ENCODE assay signal across 1 cellular context in the genomic region with DNA sequence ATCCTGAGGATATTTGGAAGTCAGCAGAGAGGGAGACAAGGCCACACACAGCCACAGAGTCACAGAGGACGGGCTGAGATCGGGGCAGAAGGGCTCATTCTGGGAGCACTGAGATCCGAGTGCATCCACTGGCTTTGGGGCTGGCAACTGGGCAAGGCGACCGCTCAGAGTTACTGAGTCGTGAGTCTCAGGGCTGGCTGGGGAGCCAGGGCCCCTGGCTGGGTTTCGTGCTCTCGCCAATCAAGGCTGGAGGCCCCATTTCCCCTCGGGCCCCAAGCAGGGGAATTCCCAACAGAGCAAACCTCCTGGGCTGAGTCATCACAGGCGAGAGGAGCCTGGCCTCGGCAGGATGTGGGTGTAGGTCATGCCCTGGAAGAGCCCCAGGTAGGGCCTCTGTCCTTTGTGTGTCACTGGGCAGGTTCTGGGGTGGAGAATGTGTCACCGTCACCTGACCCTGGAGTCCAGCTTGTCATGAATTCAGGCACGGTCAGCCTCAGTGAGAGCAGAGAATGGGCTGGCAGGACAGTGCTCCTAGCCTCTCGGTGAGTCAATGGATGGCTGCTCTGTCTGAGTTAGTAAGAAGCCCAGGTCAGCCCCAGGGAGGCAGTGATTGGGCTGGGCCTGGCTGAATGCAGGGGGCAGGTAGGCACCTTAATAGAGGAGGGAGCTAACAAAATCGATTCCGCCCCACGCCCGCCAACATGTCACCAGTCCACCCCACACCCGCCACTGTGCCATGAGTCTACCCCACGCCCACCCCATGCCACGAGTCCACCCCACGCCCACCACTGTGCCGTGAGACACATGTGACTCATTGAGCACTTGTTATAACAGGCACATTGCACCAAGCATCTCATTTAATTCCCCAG.
TF ChIP-seq lines count a peak whose summit lies in the region.

No MANE protein-coding gene starts in this region.

TF ChIP-seq in HepG2, 621 proteins besides CTCF, POLR2A, EP300 and RAD21 (continued from another document and continues in another):
- TF ChIP-seq, protein P1, sequence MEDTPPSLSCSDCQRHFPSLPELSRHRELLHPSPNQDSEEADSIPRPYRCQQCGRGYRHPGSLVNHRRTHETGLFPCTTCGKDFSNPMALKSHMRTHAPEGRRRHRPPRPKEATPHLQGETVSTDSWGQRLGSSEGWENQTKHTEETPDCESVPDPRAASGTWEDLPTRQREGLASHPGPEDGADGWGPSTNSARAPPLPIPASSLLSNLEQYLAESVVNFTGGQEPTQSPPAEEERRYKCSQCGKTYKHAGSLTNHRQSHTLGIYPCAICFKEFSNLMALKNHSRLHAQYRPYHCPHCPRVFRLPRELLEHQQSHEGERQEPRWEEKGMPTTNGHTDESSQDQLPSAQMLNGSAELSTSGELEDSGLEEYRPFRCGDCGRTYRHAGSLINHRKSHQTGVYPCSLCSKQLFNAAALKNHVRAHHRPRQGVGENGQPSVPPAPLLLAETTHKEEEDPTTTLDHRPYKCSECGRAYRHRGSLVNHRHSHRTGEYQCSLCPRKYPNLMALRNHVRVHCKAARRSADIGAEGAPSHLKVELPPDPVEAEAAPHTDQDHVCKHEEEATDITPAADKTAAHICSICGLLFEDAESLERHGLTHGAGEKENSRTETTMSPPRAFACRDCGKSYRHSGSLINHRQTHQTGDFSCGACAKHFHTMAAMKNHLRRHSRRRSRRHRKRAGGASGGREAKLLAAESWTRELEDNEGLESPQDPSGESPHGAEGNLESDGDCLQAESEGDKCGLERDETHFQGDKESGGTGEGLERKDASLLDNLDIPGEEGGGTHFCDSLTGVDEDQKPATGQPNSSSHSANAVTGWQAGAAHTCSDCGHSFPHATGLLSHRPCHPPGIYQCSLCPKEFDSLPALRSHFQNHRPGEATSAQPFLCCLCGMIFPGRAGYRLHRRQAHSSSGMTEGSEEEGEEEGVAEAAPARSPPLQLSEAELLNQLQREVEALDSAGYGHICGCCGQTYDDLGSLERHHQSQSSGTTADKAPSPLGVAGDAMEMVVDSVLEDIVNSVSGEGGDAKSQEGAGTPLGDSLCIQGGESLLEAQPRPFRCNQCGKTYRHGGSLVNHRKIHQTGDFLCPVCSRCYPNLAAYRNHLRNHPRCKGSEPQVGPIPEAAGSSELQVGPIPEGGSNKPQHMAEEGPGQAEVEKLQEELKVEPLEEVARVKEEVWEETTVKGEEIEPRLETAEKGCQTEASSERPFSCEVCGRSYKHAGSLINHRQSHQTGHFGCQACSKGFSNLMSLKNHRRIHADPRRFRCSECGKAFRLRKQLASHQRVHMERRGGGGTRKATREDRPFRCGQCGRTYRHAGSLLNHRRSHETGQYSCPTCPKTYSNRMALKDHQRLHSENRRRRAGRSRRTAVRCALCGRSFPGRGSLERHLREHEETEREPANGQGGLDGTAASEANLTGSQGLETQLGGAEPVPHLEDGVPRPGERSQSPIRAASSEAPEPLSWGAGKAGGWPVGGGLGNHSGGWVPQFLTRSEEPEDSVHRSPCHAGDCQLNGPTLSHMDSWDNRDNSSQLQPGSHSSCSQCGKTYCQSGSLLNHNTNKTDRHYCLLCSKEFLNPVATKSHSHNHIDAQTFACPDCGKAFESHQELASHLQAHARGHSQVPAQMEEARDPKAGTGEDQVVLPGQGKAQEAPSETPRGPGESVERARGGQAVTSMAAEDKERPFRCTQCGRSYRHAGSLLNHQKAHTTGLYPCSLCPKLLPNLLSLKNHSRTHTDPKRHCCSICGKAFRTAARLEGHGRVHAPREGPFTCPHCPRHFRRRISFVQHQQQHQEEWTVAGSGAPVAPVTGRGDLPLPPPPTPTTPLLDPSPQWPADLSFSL (CRISPR knock-in tag; IDR thresholded peaks at IDR 0.05): 0 out of 2 replicates have a peak, but pooled peaks have one; percentile 53
- TF ChIP-seq CBFB (CRISPR knock-in tag; IDR thresholded peaks at IDR 0.05) (peak; percentile 94), ZNF816 (CRISPR knock-in tag; IDR thresholded peaks at IDR 0.05; ENCODE audit: borderline replicate concordance) (peak; percentile 84; the same call in 1 of the 2 replicates), GABPB1 (CRISPR knock-in tag; IDR thresholded peaks at IDR 0.05) (peak; percentile 83), EEA1 (CRISPR knock-in tag; IDR thresholded peaks at IDR 0.05; ENCODE audit: borderline replicate concordance) (no peak; the same call in 1 of the 2 replicates), FOXM1 (CRISPR knock-in tag; IDR thresholded peaks at IDR 0.05) (no peak), BRD4 (CRISPR knock-in tag; IDR thresholded peaks at IDR 0.05) (peak; percentile 57; the same call in 1 of the 2 replicates), NKX3-1 (CRISPR knock-in tag; IDR thresholded peaks at IDR 0.05) (0 out of 2 replicates have a peak, but pooled peaks have one; percentile 31), ZEB1 (IDR thresholded peaks at IDR 0.05; ENCODE audit: insufficient replicate concordance, low read depth) (peak; percentile 91), MIER2 (CRISPR knock-in tag; IDR thresholded peaks at IDR 0.05) (peak; percentile 82; the same call in 1 of the 2 replicates), GPN1 (CRISPR knock-in tag; IDR thresholded peaks at IDR 0.05; ENCODE audit: borderline replicate concordance) (no peak), ZNF747 (CRISPR knock-in tag; IDR thresholded peaks at IDR 0.05; ENCODE audit: borderline replicate concordance) (peak; percentile 94), ZNF616 (CRISPR knock-in tag; IDR thresholded peaks at IDR 0.05; ENCODE audit: low read depth) (0 out of 2 replicates have a peak, but pooled peaks have one; percentile 25), PRPF4 (IDR thresholded peaks at IDR 0.05; ENCODE audit: low read depth, low read length, poor library complexity, severe bottlenecking) (no peak), ZNF543 (CRISPR knock-in tag; IDR thresholded peaks at IDR 0.05) (0 out of 2 replicates have a peak, but pooled peaks have one; percentile 61), NAIF1 (CRISPR knock-in tag; IDR thresholded peaks at IDR 0.05; ENCODE audit: borderline replicate concordance) (peak; percentile 77), HIVEP1 (CRISPR knock-in tag; IDR thresholded peaks at IDR 0.05) (peak; percentile 100), TCF7L2 (IDR thresholded peaks at IDR 0.05; ENCODE audit: low read depth, low read length) (no peak), SMAD3 (CRISPR knock-in tag; IDR thresholded peaks at IDR 0.05) (peak; percentile 89), ZBTB21 (CRISPR knock-in tag; IDR thresholded peaks at IDR 0.05) (peak; percentile 50; the same call in 1 of the 2 replicates), SIN3B (IDR thresholded peaks at IDR 0.05; ENCODE audit: low read length) (peak; percentile 18; the same call in 1 of the 2 replicates), HES4 (CRISPR knock-in tag; IDR thresholded peaks at IDR 0.05; ENCODE audit: borderline replicate concordance) (no peak; the same call in 1 of the 2 replicates), ZFP1 (CRISPR knock-in tag; IDR thresholded peaks at IDR 0.05) (peak; percentile 67; the same call in 1 of the 2 replicates), ZKSCAN8 (CRISPR knock-in tag; IDR thresholded peaks at IDR 0.05; ENCODE audit: borderline replicate concordance) (peak; percentile 91), ZNF7 (CRISPR knock-in tag; IDR thresholded peaks at IDR 0.05) (no peak), SALL1 (CRISPR knock-in tag; IDR thresholded peaks at IDR 0.05) (peak; percentile 95), GABPA (IDR thresholded peaks at IDR 0.05; ENCODE audit: low read depth, low read length) (no peak), GABPA (CRISPR knock-in tag; IDR thresholded peaks at IDR 0.05; ENCODE audit: low read depth) (peak; percentile 70), ZNF572 (CRISPR knock-in tag; IDR thresholded peaks at IDR 0.05) (0 out of 2 replicates have a peak, but pooled peaks have one; percentile 30)
- TF ChIP-seq, protein P2, sequence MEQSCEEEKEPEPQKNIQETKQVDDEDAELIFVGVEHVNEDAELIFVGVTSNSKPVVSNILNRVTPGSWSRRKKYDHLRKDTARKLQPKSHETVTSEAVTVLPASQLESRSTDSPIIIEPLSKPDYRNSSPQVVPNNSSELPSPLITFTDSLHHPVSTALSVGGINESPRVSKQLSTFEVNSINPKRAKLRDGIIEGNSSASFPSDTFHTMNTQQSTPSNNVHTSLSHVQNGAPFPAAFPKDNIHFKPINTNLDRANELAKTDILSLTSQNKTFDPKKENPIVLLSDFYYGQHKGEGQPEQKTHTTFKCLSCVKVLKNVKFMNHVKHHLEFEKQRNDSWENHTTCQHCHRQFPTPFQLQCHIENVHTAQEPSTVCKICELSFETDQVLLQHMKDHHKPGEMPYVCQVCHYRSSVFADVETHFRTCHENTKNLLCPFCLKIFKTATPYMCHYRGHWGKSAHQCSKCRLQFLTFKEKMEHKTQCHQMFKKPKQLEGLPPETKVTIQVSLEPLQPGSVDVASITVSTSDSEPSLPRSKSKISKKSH (CRISPR knock-in tag; IDR thresholded peaks at IDR 0.05; ENCODE audit: borderline replicate concordance): no peak; the same call in 1 of the 2 replicates
- TF ChIP-seq, protein P3, sequence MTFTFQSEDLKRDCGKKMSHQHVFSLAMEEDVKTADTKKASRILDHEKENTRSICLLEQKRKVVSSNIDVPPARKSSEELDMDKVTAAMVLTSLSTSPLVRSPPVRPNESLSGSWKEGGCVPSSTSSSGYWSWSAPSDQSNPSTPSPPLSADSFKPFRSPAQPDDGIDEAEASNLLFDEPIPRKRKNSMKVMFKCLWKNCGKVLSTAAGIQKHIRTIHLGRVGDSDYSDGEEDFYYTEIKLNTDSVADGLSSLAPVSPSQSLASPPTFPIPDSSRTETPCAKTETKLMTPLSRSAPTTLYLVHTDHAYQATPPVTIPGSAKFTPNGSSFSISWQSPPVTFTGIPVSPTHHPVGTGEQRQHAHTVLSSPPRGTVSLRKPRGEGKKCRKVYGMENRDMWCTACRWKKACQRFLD (CRISPR knock-in tag; IDR thresholded peaks at IDR 0.05; ENCODE audit: borderline replicate concordance): no peak
- TF ChIP-seq, protein P4, sequence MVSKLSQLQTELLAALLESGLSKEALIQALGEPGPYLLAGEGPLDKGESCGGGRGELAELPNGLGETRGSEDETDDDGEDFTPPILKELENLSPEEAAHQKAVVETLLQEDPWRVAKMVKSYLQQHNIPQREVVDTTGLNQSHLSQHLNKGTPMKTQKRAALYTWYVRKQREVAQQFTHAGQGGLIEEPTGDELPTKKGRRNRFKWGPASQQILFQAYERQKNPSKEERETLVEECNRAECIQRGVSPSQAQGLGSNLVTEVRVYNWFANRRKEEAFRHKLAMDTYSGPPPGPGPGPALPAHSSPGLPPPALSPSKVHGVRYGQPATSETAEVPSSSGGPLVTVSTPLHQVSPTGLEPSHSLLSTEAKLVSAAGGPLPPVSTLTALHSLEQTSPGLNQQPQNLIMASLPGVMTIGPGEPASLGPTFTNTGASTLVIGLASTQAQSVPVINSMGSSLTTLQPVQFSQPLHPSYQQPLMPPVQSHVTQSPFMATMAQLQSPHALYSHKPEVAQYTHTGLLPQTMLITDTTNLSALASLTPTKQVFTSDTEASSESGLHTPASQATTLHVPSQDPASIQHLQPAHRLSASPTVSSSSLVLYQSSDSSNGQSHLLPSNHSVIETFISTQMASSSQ (IDR thresholded peaks at IDR 0.05; ENCODE audit: low read depth): peak; percentile 73
- TF ChIP-seq, protein P4 (CRISPR knock-in tag; IDR thresholded peaks at IDR 0.05; ENCODE audit: borderline replicate concordance): peak; percentile 84; the same call in 1 of the 2 replicates
- TF ChIP-seq, protein P5, sequence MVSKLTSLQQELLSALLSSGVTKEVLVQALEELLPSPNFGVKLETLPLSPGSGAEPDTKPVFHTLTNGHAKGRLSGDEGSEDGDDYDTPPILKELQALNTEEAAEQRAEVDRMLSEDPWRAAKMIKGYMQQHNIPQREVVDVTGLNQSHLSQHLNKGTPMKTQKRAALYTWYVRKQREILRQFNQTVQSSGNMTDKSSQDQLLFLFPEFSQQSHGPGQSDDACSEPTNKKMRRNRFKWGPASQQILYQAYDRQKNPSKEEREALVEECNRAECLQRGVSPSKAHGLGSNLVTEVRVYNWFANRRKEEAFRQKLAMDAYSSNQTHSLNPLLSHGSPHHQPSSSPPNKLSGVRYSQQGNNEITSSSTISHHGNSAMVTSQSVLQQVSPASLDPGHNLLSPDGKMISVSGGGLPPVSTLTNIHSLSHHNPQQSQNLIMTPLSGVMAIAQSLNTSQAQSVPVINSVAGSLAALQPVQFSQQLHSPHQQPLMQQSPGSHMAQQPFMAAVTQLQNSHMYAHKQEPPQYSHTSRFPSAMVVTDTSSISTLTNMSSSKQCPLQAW (CRISPR knock-in tag; IDR thresholded peaks at IDR 0.05): peak; percentile 96
- TF ChIP-seq, protein P6, sequence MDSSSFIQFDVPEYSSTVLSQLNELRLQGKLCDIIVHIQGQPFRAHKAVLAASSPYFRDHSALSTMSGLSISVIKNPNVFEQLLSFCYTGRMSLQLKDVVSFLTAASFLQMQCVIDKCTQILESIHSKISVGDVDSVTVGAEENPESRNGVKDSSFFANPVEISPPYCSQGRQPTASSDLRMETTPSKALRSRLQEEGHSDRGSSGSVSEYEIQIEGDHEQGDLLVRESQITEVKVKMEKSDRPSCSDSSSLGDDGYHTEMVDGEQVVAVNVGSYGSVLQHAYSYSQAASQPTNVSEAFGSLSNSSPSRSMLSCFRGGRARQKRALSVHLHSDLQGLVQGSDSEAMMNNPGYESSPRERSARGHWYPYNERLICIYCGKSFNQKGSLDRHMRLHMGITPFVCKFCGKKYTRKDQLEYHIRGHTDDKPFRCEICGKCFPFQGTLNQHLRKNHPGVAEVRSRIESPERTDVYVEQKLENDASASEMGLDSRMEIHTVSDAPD (CRISPR knock-in tag; IDR thresholded peaks at IDR 0.05): peak; percentile 77; the same call in 1 of the 2 replicates
- TF ChIP-seq, protein P7, sequence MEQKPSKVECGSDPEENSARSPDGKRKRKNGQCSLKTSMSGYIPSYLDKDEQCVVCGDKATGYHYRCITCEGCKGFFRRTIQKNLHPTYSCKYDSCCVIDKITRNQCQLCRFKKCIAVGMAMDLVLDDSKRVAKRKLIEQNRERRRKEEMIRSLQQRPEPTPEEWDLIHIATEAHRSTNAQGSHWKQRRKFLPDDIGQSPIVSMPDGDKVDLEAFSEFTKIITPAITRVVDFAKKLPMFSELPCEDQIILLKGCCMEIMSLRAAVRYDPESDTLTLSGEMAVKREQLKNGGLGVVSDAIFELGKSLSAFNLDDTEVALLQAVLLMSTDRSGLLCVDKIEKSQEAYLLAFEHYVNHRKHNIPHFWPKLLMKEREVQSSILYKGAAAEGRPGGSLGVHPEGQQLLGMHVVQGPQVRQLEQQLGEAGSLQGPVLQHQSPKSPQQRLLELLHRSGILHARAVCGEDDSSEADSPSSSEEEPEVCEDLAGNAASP (CRISPR knock-in tag; IDR thresholded peaks at IDR 0.05; ENCODE audit: borderline replicate concordance): peak; percentile 95
